Comparison of ENCODE assay signal across 2 cellular contexts in the genomic region with DNA sequence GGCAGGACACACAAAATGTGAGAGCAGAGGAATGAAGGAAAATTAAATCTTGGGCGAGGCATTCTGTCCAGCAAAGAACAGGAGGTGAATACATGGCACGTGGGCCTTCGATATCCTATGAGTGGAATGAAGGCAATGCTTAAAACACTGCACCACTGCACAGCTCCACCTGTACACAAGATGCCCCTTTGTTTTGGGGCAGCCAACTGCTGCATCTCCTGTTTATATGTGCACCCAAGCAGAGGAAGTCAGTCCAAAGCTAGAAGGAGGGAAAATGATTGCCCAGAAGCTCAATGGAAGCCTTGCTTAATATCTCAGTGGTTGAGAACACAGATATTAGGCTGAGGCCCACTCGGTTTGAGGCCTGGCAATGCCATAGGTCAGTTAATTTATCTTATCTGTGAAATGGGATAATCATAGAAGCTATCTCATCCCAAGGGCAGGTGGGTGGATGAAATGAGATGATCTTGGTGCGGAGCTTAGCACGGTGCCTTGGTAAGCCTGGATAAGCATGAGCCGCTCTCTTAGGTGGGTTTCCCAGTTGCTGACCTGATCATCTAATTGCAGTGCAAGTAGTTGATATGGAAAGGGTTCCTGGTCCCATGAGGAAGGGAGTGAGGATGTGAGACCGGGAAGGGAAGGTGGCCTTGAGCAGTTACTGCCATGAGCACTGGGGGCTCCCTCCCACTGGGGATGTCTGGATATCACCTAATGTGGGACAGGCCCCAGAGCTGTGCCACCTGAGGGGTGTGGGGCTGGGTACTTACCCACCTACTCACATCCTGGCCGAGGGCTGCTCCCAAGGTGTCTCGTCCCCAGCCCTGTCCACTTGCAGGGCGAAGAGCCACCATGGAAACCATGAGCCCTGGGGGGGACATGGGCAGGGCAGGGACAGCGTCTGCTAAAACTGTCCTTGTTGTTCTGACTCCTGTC.
TF ChIP-seq lines count a peak whose summit lies in the region.

No MANE protein-coding gene starts in this region.

TF ChIP-seq in GM23338, 12 proteins besides CTCF, POLR2A, EP300 and RAD21 (continues in another document):
- TF ChIP-seq ZNF462 (CRISPR knock-in tag; IDR thresholded peaks at IDR 0.05) (no peak), EZH2 (IDR thresholded peaks at IDR 0.05; ENCODE audit: low read depth, unreplicated experiment) (no peak), POLR2AphosphoS5 (IDR thresholded peaks at IDR 0.05; ENCODE audit: low read depth) (no peak), CREB1 (CRISPR knock-in tag; IDR thresholded peaks at IDR 0.05; ENCODE audit: low read depth) (no peak), JUNB (IDR thresholded peaks at IDR 0.05; ENCODE audit: unreplicated experiment) (no peak), ETS1 (IDR thresholded peaks at IDR 0.05) (no peak), NANOG (IDR thresholded peaks at IDR 0.05; ENCODE audit: borderline replicate concordance) (no peak), STAT1 (IDR thresholded peaks at IDR 0.05; ENCODE audit: unreplicated experiment) (no peak), ZNF331 (CRISPR knock-in tag; IDR thresholded peaks at IDR 0.05; ENCODE audit: low read depth) (no peak), ZNF114 (CRISPR knock-in tag; IDR thresholded peaks at IDR 0.05) (no peak)

TF ChIP-seq in WTC11, 78 proteins besides CTCF, POLR2A, EP300 and RAD21:
- TF ChIP-seq SOX15 (CRISPR knock-in tag; IDR thresholded peaks at IDR 0.05): no peak
- TF ChIP-seq FOXP1 (CRISPR knock-in tag; IDR thresholded peaks at IDR 0.05; ENCODE audit: borderline replicate concordance): no peak
- TF ChIP-seq, protein P1, sequence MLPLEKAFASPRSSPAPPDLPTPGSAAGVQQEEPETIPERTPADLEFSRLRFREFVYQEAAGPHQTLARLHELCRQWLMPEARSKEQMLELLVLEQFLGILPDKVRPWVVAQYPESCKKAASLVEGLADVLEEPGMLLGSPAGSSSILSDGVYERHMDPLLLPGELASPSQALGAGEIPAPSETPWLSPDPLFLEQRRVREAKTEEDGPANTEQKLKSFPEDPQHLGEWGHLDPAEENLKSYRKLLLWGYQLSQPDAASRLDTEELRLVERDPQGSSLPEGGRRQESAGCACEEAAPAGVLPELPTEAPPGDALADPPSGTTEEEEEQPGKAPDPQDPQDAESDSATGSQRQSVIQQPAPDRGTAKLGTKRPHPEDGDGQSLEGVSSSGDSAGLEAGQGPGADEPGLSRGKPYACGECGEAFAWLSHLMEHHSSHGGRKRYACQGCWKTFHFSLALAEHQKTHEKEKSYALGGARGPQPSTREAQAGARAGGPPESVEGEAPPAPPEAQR (CRISPR knock-in tag; IDR thresholded peaks at IDR 0.05): no peak
- TF ChIP-seq, protein P2, sequence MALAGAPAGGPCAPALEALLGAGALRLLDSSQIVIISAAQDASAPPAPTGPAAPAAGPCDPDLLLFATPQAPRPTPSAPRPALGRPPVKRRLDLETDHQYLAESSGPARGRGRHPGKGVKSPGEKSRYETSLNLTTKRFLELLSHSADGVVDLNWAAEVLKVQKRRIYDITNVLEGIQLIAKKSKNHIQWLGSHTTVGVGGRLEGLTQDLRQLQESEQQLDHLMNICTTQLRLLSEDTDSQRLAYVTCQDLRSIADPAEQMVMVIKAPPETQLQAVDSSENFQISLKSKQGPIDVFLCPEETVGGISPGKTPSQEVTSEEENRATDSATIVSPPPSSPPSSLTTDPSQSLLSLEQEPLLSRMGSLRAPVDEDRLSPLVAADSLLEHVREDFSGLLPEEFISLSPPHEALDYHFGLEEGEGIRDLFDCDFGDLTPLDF (CRISPR knock-in tag; IDR thresholded peaks at IDR 0.05): no peak
- TF ChIP-seq, protein P3, sequence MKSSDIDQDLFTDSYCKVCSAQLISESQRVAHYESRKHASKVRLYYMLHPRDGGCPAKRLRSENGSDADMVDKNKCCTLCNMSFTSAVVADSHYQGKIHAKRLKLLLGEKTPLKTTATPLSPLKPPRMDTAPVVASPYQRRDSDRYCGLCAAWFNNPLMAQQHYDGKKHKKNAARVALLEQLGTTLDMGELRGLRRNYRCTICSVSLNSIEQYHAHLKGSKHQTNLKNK (CRISPR knock-in tag; IDR thresholded peaks at IDR 0.05): no peak
- no peak for TF ChIP-seq PRRX2 (CRISPR knock-in tag; IDR thresholded peaks at IDR 0.05)
- TF ChIP-seq RELA (CRISPR knock-in tag; IDR thresholded peaks at IDR 0.05; ENCODE audit: borderline replicate concordance): no peak
- no peak for TF ChIP-seq E2F5 (CRISPR knock-in tag; IDR thresholded peaks at IDR 0.05)
- TF ChIP-seq GTF2I (CRISPR knock-in tag; conservative IDR thresholded peaks at IDR 0.05): no peak
- TF ChIP-seq, protein P4, sequence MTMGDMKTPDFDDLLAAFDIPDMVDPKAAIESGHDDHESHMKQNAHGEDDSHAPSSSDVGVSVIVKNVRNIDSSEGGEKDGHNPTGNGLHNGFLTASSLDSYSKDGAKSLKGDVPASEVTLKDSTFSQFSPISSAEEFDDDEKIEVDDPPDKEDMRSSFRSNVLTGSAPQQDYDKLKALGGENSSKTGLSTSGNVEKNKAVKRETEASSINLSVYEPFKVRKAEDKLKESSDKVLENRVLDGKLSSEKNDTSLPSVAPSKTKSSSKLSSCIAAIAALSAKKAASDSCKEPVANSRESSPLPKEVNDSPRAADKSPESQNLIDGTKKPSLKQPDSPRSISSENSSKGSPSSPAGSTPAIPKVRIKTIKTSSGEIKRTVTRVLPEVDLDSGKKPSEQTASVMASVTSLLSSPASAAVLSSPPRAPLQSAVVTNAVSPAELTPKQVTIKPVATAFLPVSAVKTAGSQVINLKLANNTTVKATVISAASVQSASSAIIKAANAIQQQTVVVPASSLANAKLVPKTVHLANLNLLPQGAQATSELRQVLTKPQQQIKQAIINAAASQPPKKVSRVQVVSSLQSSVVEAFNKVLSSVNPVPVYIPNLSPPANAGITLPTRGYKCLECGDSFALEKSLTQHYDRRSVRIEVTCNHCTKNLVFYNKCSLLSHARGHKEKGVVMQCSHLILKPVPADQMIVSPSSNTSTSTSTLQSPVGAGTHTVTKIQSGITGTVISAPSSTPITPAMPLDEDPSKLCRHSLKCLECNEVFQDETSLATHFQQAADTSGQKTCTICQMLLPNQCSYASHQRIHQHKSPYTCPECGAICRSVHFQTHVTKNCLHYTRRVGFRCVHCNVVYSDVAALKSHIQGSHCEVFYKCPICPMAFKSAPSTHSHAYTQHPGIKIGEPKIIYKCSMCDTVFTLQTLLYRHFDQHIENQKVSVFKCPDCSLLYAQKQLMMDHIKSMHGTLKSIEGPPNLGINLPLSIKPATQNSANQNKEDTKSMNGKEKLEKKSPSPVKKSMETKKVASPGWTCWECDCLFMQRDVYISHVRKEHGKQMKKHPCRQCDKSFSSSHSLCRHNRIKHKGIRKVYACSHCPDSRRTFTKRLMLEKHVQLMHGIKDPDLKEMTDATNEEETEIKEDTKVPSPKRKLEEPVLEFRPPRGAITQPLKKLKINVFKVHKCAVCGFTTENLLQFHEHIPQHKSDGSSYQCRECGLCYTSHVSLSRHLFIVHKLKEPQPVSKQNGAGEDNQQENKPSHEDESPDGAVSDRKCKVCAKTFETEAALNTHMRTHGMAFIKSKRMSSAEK (CRISPR knock-in tag; IDR thresholded peaks at IDR 0.05; ENCODE audit: borderline replicate concordance): no peak
- TF ChIP-seq E2F4 (CRISPR knock-in tag; IDR thresholded peaks at IDR 0.05; ENCODE audit: borderline replicate concordance, low read depth): no peak
- no peak for TF ChIP-seq ZNF232 (CRISPR knock-in tag; IDR thresholded peaks at IDR 0.05)
- TF ChIP-seq, protein P5, sequence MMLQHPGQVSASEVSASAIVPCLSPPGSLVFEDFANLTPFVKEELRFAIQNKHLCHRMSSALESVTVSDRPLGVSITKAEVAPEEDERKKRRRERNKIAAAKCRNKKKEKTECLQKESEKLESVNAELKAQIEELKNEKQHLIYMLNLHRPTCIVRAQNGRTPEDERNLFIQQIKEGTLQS (CRISPR knock-in tag; conservative IDR thresholded peaks at IDR 0.05): no peak
- no peak for TF ChIP-seq EMX1 (CRISPR knock-in tag; IDR thresholded peaks at IDR 0.05)
- TF ChIP-seq, protein P6, sequence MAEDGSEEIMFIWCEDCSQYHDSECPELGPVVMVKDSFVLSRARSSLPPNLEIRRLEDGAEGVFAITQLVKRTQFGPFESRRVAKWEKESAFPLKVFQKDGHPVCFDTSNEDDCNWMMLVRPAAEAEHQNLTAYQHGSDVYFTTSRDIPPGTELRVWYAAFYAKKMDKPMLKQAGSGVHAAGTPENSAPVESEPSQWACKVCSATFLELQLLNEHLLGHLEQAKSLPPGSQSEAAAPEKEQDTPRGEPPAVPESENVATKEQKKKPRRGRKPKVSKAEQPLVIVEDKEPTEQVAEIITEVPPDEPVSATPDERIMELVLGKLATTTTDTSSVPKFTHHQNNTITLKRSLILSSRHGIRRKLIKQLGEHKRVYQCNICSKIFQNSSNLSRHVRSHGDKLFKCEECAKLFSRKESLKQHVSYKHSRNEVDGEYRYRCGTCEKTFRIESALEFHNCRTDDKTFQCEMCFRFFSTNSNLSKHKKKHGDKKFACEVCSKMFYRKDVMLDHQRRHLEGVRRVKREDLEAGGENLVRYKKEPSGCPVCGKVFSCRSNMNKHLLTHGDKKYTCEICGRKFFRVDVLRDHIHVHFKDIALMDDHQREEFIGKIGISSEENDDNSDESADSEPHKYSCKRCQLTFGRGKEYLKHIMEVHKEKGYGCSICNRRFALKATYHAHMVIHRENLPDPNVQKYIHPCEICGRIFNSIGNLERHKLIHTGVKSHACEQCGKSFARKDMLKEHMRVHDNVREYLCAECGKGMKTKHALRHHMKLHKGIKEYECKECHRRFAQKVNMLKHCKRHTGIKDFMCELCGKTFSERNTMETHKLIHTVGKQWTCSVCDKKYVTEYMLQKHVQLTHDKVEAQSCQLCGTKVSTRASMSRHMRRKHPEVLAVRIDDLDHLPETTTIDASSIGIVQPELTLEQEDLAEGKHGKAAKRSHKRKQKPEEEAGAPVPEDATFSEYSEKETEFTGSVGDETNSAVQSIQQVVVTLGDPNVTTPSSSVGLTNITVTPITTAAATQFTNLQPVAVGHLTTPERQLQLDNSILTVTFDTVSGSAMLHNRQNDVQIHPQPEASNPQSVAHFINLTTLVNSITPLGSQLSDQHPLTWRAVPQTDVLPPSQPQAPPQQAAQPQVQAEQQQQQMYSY (CRISPR knock-in tag; IDR thresholded peaks at IDR 0.05): no peak
- TF ChIP-seq ATF6 (CRISPR knock-in tag; IDR thresholded peaks at IDR 0.05): no peak
- no peak for TF ChIP-seq HMGA2 (CRISPR knock-in tag; IDR thresholded peaks at IDR 0.05)
- no peak for TF ChIP-seq OVOL2 (CRISPR knock-in tag; IDR thresholded peaks at IDR 0.05; ENCODE audit: borderline replicate concordance)
